ENCODE assay signal across 1 cellular context in genomic region chr3:9102240-9102841, GRCh38.
TF ChIP-seq lines count a peak whose summit lies in the region.

No MANE protein-coding gene starts in this region.

TF ChIP-seq in HCT116, 20 proteins besides CTCF, POLR2A, EP300 and RAD21 (continued from another document):
- no peak for TF ChIP-seq ZBTB33 (IDR thresholded peaks at IDR 0.05; ENCODE audit: extremely low read depth, insufficient replicate concordance, low read length)
- no peak for TF ChIP-seq EZH2phosphoT487 (IDR thresholded peaks at IDR 0.05; ENCODE audit: borderline replicate concordance)
- no peak for TF ChIP-seq ZFX (IDR thresholded peaks at IDR 0.05)
- no peak for TF ChIP-seq SIN3A (IDR thresholded peaks at IDR 0.05; ENCODE audit: low read depth)
- no peak for TF ChIP-seq SRF (IDR thresholded peaks at IDR 0.05; ENCODE audit: low read depth)
- no peak for TF ChIP-seq CEBPB (IDR thresholded peaks at IDR 0.05; ENCODE audit: low read depth)
- TF ChIP-seq REST (IDR thresholded peaks at IDR 0.05; ENCODE audit: low read depth), result no peak
